In the genomic region with DNA sequence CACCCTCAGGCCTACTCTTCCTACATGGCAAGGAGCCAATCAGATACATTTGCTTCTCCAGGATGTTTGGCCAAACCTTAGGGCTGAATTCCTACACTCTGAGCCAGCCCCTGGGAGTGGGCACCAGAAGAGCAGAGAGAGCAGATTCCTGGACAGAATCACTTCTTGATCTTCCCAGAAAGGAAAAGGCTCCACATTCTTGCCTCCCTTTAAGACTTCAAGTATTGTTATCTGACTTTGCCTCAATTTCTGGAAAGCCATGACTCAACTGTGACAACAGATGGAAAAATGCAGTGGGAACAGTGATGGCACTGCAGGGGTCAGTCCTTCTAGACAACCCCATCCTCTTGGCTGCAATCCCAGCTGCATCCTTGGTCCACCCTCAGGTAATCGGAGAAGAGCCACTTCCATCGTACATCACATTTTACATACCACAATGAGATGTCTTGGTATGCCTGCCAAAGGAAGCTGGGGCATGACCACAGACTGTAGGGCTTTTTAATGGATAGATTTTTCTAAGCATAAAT, we compare ENCODE assay signal across 12 cellular contexts. TPM values are rescaled to one million over a fixed set of nuclear protein-coding genes. Genes with fewer than 3 reads are reported as not detected.
DNase-seq lines count a peak whose midpoint lies in the region; ATAC-seq and TF ChIP-seq lines count a peak whose summit lies in the region.
"Had no signal": no experiment of that assay in that cellular context is flagged by ENCODE, and none has a peak within 500 bp of the region (broad histone marks: within the 10 kb centered on the region; RNA-seq: fewer than 3 reads in every experiment).

No MANE protein-coding gene starts in this region.

- H3K9me3 ChIP-seq in lung (ENCODE audit: control insufficient read depth in 2 of 2, insufficient read depth in 1 of 2, low read length in 1 of 2): no peaks in the 10 kb centered on the region
- H3K9me3 ChIP-seq in HAP-1: no peaks in the 10 kb centered on the region

- H3K4me3 ChIP-seq in AG09309 (ENCODE audit: control insufficient read depth, low read depth, low read length) (no peak overlapping the region), lung (no peak overlapping the region), HAP-1 (no peak overlapping the region)
- H3K4me3 ChIP-seq: skin epidermis had no signal

- TF ChIP-seq CTCF in AG09309 (IDR thresholded peaks at IDR 0.05; ENCODE audit: control insufficient read depth, insufficient read depth, low read depth, low read length, missing control alignments): no peak
- TF ChIP-seq CTCF in lung (IDR thresholded peaks at IDR 0.05; ENCODE audit: control extremely low read depth, extremely low read depth): no peak

- H3K27me3 ChIP-seq in lung (ENCODE audit: control insufficient read depth, insufficient read depth) (no peaks in the 10 kb centered on the region), HAP-1 (ENCODE audit: low read depth) (no peaks in the 10 kb centered on the region)

- peaks cover 0 to 8% of the 10 kb centered on the region in 2 donors for H3K4me1 ChIP-seq in lung (ENCODE audit: control insufficient read depth in 2 of 2, insufficient read depth in 2 of 2, low read length in 2 of 2)
- no peaks in the 10 kb centered on the region for H3K4me1 ChIP-seq in HAP-1

- DNase-seq in AG09309 (ENCODE audit: low read depth): peak; percentile 67
- peak; percentile 61 for DNase-seq in LoVo (ENCODE audit: low spot score)
- peak; percentile 32 for DNase-seq in brain pericyte (ENCODE audit: low read depth, low spot score)
- no peak for DNase-seq in lung (ENCODE audit: low spot score)
- no peak for DNase-seq in NCI-H2171 treated with DMSO at 0.1 percent for 48 hours (lab: John Stamatoyannopoulos, UW)
- no peak for DNase-seq in activated effector memory CD4-positive, alpha-beta T cell treated with Interleukin-2 at 50 U/mL for 16 hours
- DNase-seq in HAP-1 (ENCODE audit: low spot score in 2 of 2): no peak
- DNase-seq: CD4-positive, alpha-beta memory T cell; NCI-H1436 treated with DMSO at 0.1 percent for 48 hours; NK-92 treated with Interleukin-12 subunit alpha and Interleukin-12 subunit beta, amount 100 ng/mL, for 24 hours had no signal

- H3K36me3 ChIP-seq in lung (ENCODE audit: control insufficient read depth in 2 of 2, insufficient read depth in 2 of 2, low read length in 2 of 2): no peaks in the 10 kb centered on the region
- H3K36me3 ChIP-seq in HAP-1 (replicated peaks): no peaks in the 10 kb centered on the region

- H3K27ac ChIP-seq in lung (ENCODE audit: low read depth in 1 of 2, low read length in 1 of 2): no peak overlapping the region
- H3K27ac ChIP-seq: skin epidermis had no signal

- WGBS in lung, 2 donors: 28 to 65% methylated on average over 2 of the region's 2 CpGs

- in situ Hi-C loops in HAP-1 (cut with MboI; ENCODE audit: low sequenced_read_pairs): no loop called here

- ATAC-seq in lung (ENCODE audit: insufficient read depth, low FRiP score) (peak; percentile 50), GM18873 (IDR thresholded peaks at IDR 0.05; ENCODE audit: low FRiP score, unreplicated experiment) (no peak)

RNA-seq across cellular contexts. Expression of gene SLCO2A1, which starts 21.0 kb away (rescaled TPM):
- total RNA-seq in lung: 100 to 1,000 TPM in 1 of 2 donors, 10 to 100 TPM in 1; 27.2 to 131 TPM
- polyA plus RNA-seq in lung: 10 to 100 TPM; 27.8 to 57.5 TPM
- total RNA-seq: CD4-positive, alpha-beta memory T cell had no signal
- polyA plus RNA-seq: CD4-positive, alpha-beta memory T cell had no signal

Comparison
In these comparisons a context has a peak if more than half of its experiments do, and no peak if none do; other contexts are left out.
1. DNase-seq: peak in AG09309 (single experiment), LoVo (single experiment) and brain pericyte (single experiment); none in lung (single experiment), NCI-H2171 treated with DMSO at 0.1 percent for 48 hours (single experiment), activated effector memory CD4-positive, alpha-beta T cell treated with Interleukin-2 at 50 U/mL for 16 hours (single experiment) and HAP-1 (0 of 2).